ENCODE assay signal across 9 cellular contexts in the genomic region with DNA sequence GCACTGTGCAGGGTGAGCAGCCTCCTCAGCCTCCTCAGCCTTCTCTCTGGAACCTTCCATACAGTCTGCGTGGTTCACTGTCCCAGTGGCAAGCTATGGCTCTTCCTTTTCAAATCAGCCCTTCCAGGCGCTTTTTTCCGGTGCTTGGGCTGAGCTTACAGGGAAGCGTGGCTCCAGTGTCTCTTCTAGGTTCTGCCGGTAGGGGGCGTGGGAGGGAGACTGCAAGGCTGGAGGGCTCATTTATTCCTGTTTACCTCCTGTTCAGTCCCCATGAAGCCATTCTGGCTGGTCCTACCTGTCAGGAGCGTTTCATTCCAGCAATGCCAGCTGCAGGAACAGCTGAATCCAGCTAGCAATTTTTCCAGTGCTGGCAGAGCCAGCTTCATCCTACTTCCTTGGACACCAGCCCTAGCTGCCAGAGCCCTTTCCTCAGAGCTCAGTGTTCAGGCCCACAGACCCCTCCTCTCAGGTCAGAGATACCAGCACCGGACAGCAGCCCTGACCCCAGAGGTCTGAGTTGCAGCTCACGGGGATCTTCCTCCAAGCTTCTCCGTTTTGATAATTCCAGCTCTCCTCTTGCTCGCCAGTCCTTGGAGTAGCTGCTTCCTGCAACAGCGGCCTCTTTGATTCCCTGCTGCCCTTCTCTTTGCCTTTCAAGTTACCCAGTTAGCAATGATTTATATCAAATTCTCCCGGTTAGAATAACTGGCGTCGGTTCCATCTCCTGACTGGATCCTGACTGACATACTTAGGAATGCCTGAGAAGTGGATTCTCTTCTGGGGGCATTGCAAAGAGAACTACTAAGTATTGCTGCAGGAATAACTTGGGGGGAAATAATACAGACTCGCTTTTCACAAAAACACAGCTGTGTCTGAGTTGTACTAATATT.
DNase-seq lines count a peak whose midpoint lies in the region; ATAC-seq and TF ChIP-seq lines count a peak whose summit lies in the region.
"Had no signal": no experiment of that assay in that cellular context is flagged by ENCODE, and none has a peak within 500 bp of the region (broad histone marks: within the 10 kb centered on the region; RNA-seq: fewer than 3 reads in every experiment).

No MANE protein-coding gene starts in this region.

- TF ChIP-seq CTCF in glutamatergic neuron (IDR thresholded peaks at IDR 0.05; ENCODE audit: partially characterized antibody, unreplicated experiment) (peak; percentile 68), GM13976 (IDR thresholded peaks at IDR 0.05; ENCODE audit: borderline replicate concordance, control extremely low read depth, extremely low read depth, insufficient read depth, missing control alignments) (no peak)

- peaks cover 2% of the 10 kb centered on the region for H3K27me3 Mint-ChIP-seq in glutamatergic neuron (ENCODE audit: unreplicated experiment)

- no peaks in the 10 kb centered on the region for H3K9me3 Mint-ChIP-seq in glutamatergic neuron (ENCODE audit: unreplicated experiment)

- in situ Hi-C loops in ACHN (cut with HindIII; ENCODE audit: low pct_ligation_motif_present, low pct_unique_long_range_greater_than_20kb, low sequenced_read_pairs), result no loop called here
- in situ Hi-C loops in G401 (cut with HindIII; ENCODE audit: low sequenced_read_pairs), result no loop called here
- in situ Hi-C loops in GM13976 (cut with MboI; ENCODE audit: low sequenced_read_pairs, unreplicated experiment), result loop anchor here (25.0 kb wide), 1 partner anchor 611 kb away; no protein-coding TSS in a partner anchor

- peaks cover 2% of the 10 kb centered on the region for H3K4me1 Mint-ChIP-seq in glutamatergic neuron (ENCODE audit: low read depth, unreplicated experiment)

- H3K36me3 Mint-ChIP-seq in glutamatergic neuron (ENCODE audit: unreplicated experiment), result no peaks in the 10 kb centered on the region

- H3K27ac Mint-ChIP-seq in glutamatergic neuron (ENCODE audit: unreplicated experiment), result no peak overlapping the region

- DNase-seq in ACHN, result peak; percentile 25
- peak; percentile 36 for DNase-seq in G401 (ENCODE audit: low spot score)
- DNase-seq in SHP77 treated with DMSO at 0.1 percent for 48 hours (lab: John Stamatoyannopoulos, UW), result peak; percentile 2
- peak; percentile 62 for DNase-seq in glutamatergic neuron
- no peak for DNase-seq in GM13976 (ENCODE audit: low spot score)
- DNase-seq in AG08395 (ENCODE audit: low spot score), result no peak
- no peak for DNase-seq in NCI-H524 treated with DMSO at 0.1 percent for 48 hours (lab: John Stamatoyannopoulos, UW)
- DNase-seq: NCI-H2107 had no signal

- no peak overlapping the region for H3K4me3 Mint-ChIP-seq in glutamatergic neuron (ENCODE audit: unreplicated experiment)

- no peak for ATAC-seq in GM18907 (IDR thresholded peaks at IDR 0.05; ENCODE audit: unreplicated experiment)

Comparison
In these comparisons a context has a peak if more than half of its experiments do, and no peak if none do; other contexts are left out.
1. DNase-seq: peak in ACHN (single experiment), G401 (single experiment), SHP77 treated with DMSO at 0.1 percent for 48 hours (single experiment) and glutamatergic neuron (single experiment); none in GM13976 (single experiment), AG08395 (single experiment) and NCI-H524 treated with DMSO at 0.1 percent for 48 hours (single experiment).